ENCODE assay signal across 13 cellular contexts in genomic region chr4:155761047-155761446, GRCh38.
"Had no signal": no experiment of that assay in that cellular context is flagged by ENCODE, and none has a peak within 500 bp of the region (broad histone marks: within the 10 kb centered on the region; RNA-seq: fewer than 3 reads in every experiment).

No MANE protein-coding gene starts in this region.

- H3K36me3 ChIP-seq: ascending aorta, lower lobe of right lung, tibial nerve, WERI-Rb-1 had no signal

- H3K9me3 ChIP-seq: ascending aorta, lower lobe of right lung, tibial nerve had no signal

- DNase-seq: activated CD4-positive, alpha-beta T cell treated with anti-CD3 and anti-CD28 coated beads for 4 hours; activated CD8-positive, alpha-beta memory T cell treated with anti-CD3 and anti-CD28 coated beads, Interleukin-2, amount 50 U/mL, for 48 hours; activated CD8-positive, alpha-beta T cell treated with anti-CD3 and anti-CD28 coated beads, Interleukin-2, amount 10 ng/mL, durations not matched to agents 7 days and 5 days; activated naive CD4-positive, alpha-beta T cell; activated naive CD8-positive, alpha-beta T cell treated with anti-CD3 and anti-CD28 coated beads, Interleukin-2, amount 50 U/mL, for 24 hours; foreskin melanocyte; kidney glomerular epithelial cell; lower lobe of right lung; small intestine; WERI-Rb-1 had no signal

- H3K4me1 Mint-ChIP-seq: stimulated activated effector memory CD8-positive, alpha-beta T cell treated with anti-CD3 and anti-CD28 coated beads, Interleukin-12 subunit alpha, Interleukin-12 subunit beta, amount 100 ng/mL, for 72 hours had no signal

- H3K36me3 Mint-ChIP-seq: stimulated activated effector memory CD8-positive, alpha-beta T cell treated with anti-CD3 and anti-CD28 coated beads, Interleukin-12 subunit alpha, Interleukin-12 subunit beta, amount 100 ng/mL, for 72 hours had no signal

- H3K27ac ChIP-seq: ascending aorta, WERI-Rb-1 had no signal

- H3K27ac Mint-ChIP-seq: activated CD8-positive, alpha-beta T cell treated with anti-CD3 and anti-CD28 coated beads, Interleukin-2, amount 10 ng/mL, durations not matched to agents 7 days and 5 days; activated naive CD8-positive, alpha-beta T cell treated with anti-CD3 and anti-CD28 coated beads, Interleukin-2, amount 50 U/mL, for 24 hours; stimulated activated effector memory CD8-positive, alpha-beta T cell treated with anti-CD3 and anti-CD28 coated beads, Interleukin-12 subunit alpha, Interleukin-12 subunit beta, amount 100 ng/mL, for 72 hours had no signal

- H3K27me3 ChIP-seq: ascending aorta, tibial nerve had no signal

- H3K4me3 Mint-ChIP-seq: activated CD8-positive, alpha-beta T cell treated with anti-CD3 and anti-CD28 coated beads, Interleukin-2, amount 10 ng/mL, durations not matched to agents 7 days and 5 days; stimulated activated effector memory CD8-positive, alpha-beta T cell treated with anti-CD3 and anti-CD28 coated beads, Interleukin-12 subunit alpha, Interleukin-12 subunit beta, amount 100 ng/mL, for 72 hours had no signal

- ATAC-seq: activated CD8-positive, alpha-beta T cell treated with anti-CD3 and anti-CD28 coated beads, Interleukin-2, amount 10 ng/mL, durations not matched to agents 7 days and 5 days; activated naive CD8-positive, alpha-beta T cell treated with anti-CD3 and anti-CD28 coated beads, Interleukin-2, amount 50 U/mL, for 24 hours; lower lobe of right lung; stimulated activated effector memory CD8-positive, alpha-beta T cell treated with anti-CD3 and anti-CD28 coated beads, Interleukin-12 subunit alpha, Interleukin-12 subunit beta, amount 100 ng/mL, for 72 hours had no signal
